17 cellular contexts compared by ENCODE assay signal in genomic region chr14:72443256-72443655, GRCh38.
A peak's percentile ranks its signal among the peaks of the same experiment; 100 is the strongest.
DNase-seq lines count a peak whose midpoint lies in the region; ATAC-seq and TF ChIP-seq lines count a peak whose summit lies in the region.
"Had no signal": no experiment of that assay in that cellular context is flagged by ENCODE, and none has a peak within 500 bp of the region (broad histone marks: within the 10 kb centered on the region; RNA-seq: fewer than 3 reads in every experiment).

No MANE protein-coding gene starts in this region.

- peak overlapping the region; percentile 58 for H3K4me3 Mint-ChIP-seq in activated CD4-positive, alpha-beta T cell treated with anti-CD3 and anti-CD28 coated beads, Interleukin-2, amount 10 ng/mL, durations not matched to agents 24 days and 14 days
- H3K4me3 Mint-ChIP-seq in activated T-helper 1 cell treated with anti-CD3 and anti-CD28 coated beads, Interleukin-12 subunit alpha, Interleukin-12 subunit beta, Interleukin-2, Interleukin-4 antibody, amounts not matched to agents 30 ng/mL and 10 ng/mL and 1 ng/mL, durations not matched to agents 14 hours and 24 hours and 36 hours = peak overlapping the region; percentile 65
- H3K4me3 Mint-ChIP-seq in natural killer cell = peak overlapping the region; percentile 78
- H3K4me3 Mint-ChIP-seq: mesothelial cell of epicardium had no signal

- H2BK15ac ChIP-seq in IMR-90 (ENCODE audit: low read depth, low read length) = no peak overlapping the region

- CTCF ChIA-PET in IMR-90 (lab: Yijun Ruan, JAX) = no interaction called here

- peaks cover 76% of the 10 kb centered on the region for H3K4me1 Mint-ChIP-seq in activated CD4-positive, alpha-beta T cell treated with anti-CD3 and anti-CD28 coated beads, Interleukin-2, amount 10 ng/mL, durations not matched to agents 24 days and 14 days
- H3K4me1 Mint-ChIP-seq in activated T-helper 1 cell treated with anti-CD3 and anti-CD28 coated beads, Interleukin-12 subunit alpha, Interleukin-12 subunit beta, Interleukin-2, Interleukin-4 antibody, amounts not matched to agents 30 ng/mL and 10 ng/mL and 1 ng/mL, durations not matched to agents 14 hours and 24 hours and 36 hours (ENCODE audit: low read depth) = peaks cover 87% of the 10 kb centered on the region
- H3K4me1 Mint-ChIP-seq in natural killer cell = peaks cover 59 to 71% of the 10 kb centered on the region in 2 donors

- no TSS peak for BruUV-seq in IMR-90 (replicated peaks; lab: Mats Ljungman, UMichigan)

- H4K20me1 ChIP-seq in IMR-90 (ENCODE audit: insufficient read depth, low read length) = no peaks in the 10 kb centered on the region

- H2AK9ac ChIP-seq in IMR-90 (replicated peaks; ENCODE audit: low read depth, low read length, poor library complexity) = no peak overlapping the region

- no peaks in the 10 kb centered on the region; the same call in 1 of the 2 replicates for H3K9me1 ChIP-seq in IMR-90 (ENCODE audit: insufficient read depth, low read length)

- ATAC-seq in IMR-90 (ENCODE audit: low read depth) (no peak), natural killer cell (peak in 2 of 3 donors; percentile 56 to 58)
- ATAC-seq: gastrocnemius medialis, left lobe of liver had no signal

- no peak overlapping the region for H2BK5ac ChIP-seq in IMR-90 (ENCODE audit: low read depth, low read length, poor library complexity, severe bottlenecking)

- no peak for TF ChIP-seq CTCF in IMR-90 (conservative IDR thresholded peaks at IDR 0.05; ENCODE audit: low read depth, low read length)
- TF ChIP-seq CTCF in natural killer cell (IDR thresholded peaks at IDR 0.05) = no peak

- H2BK20ac ChIP-seq in IMR-90 (ENCODE audit: low read depth, low read length) = no peak overlapping the region

- intact Hi-C loops in activated CD4-positive, alpha-beta T cell treated with anti-CD3 and anti-CD28 coated beads, Interleukin-2, amount 10 ng/mL, durations not matched to agents 24 days and 14 days (cut with micrococcal nuclease) = no loop called here
- intact Hi-C loops in IMR-90 (cut with micrococcal nuclease) = no loop called here
- intact Hi-C loops in activated T-helper 1 cell treated with anti-CD3 and anti-CD28 coated beads, Interleukin-12 subunit alpha, Interleukin-12 subunit beta, Interleukin-2, Interleukin-4 antibody, amounts not matched to agents 30 ng/mL and 10 ng/mL and 1 ng/mL, durations not matched to agents 14 hours and 24 hours and 36 hours (cut with micrococcal nuclease) = loop anchor here (5.0 kb wide), 2 partner anchors 34 to 464 kb away; no protein-coding TSS in a partner anchor
- intact Hi-C loops in natural killer cell (cut with micrococcal nuclease) = no loop called here

- no peak overlapping the region for H3K14ac ChIP-seq in IMR-90 (replicated peaks; ENCODE audit: low read depth, low read length)

- dilution Hi-C loops in IMR-90 (cut with HindIII; ENCODE audit: low sequenced_read_pairs, unreplicated experiment) = no loop called here

- peaks cover 6% of the 10 kb centered on the region for H3K36me3 Mint-ChIP-seq in activated CD4-positive, alpha-beta T cell treated with anti-CD3 and anti-CD28 coated beads, Interleukin-2, amount 10 ng/mL, durations not matched to agents 24 days and 14 days (ENCODE audit: low read depth)
- H3K36me3 Mint-ChIP-seq in activated T-helper 1 cell treated with anti-CD3 and anti-CD28 coated beads, Interleukin-12 subunit alpha, Interleukin-12 subunit beta, Interleukin-2, Interleukin-4 antibody, amounts not matched to agents 30 ng/mL and 10 ng/mL and 1 ng/mL, durations not matched to agents 14 hours and 24 hours and 36 hours (ENCODE audit: low read depth) = peaks cover 16% of the 10 kb centered on the region
- H3K36me3 Mint-ChIP-seq in natural killer cell = no peaks in the 10 kb centered on the region
- H3K36me3 Mint-ChIP-seq: mesothelial cell of epicardium had no signal

- no peak overlapping the region for H3K27ac Mint-ChIP-seq in activated CD4-positive, alpha-beta T cell treated with anti-CD3 and anti-CD28 coated beads, Interleukin-2, amount 10 ng/mL, durations not matched to agents 24 days and 14 days
- peak overlapping the region; percentile 1 for H3K27ac Mint-ChIP-seq in activated T-helper 1 cell treated with anti-CD3 and anti-CD28 coated beads, Interleukin-12 subunit alpha, Interleukin-12 subunit beta, Interleukin-2, Interleukin-4 antibody, amounts not matched to agents 30 ng/mL and 10 ng/mL and 1 ng/mL, durations not matched to agents 14 hours and 24 hours and 36 hours
- H3K27ac Mint-ChIP-seq in natural killer cell = peak overlapping the region in 1 of 2 donors; percentile 59
- H3K27ac Mint-ChIP-seq: mesothelial cell of epicardium had no signal

- H3K18ac ChIP-seq in IMR-90 (ENCODE audit: low read depth, low read length) = no peak overlapping the region

- H3K9me3 ChIP-seq in IMR-90 (ENCODE audit: control insufficient read depth, insufficient read depth, low read length) = no peaks in the 10 kb centered on the region
- H3K9me3 ChIP-seq: adrenal gland, gastrocnemius medialis had no signal

- H2BK120ac ChIP-seq in IMR-90 (ENCODE audit: low read depth, low read length) = no peak overlapping the region

- H3K4me2 ChIP-seq in IMR-90 (ENCODE audit: low read depth, low read length) = no peak overlapping the region

- no peak overlapping the region for H3K23ac ChIP-seq in IMR-90 (ENCODE audit: low read depth, low read length)

- H3K27ac ChIP-seq in IMR-90 (ENCODE audit: insufficient read depth, low read length) = no peak overlapping the region
- H3K27ac ChIP-seq: adrenal gland, C4-2B, cardiac muscle cell, gastrocnemius medialis had no signal

- TF ChIP-seq POLR2A in IMR-90 (IDR thresholded peaks at IDR 0.05; ENCODE audit: low read depth, low read length) = no peak

- no peaks in the 10 kb centered on the region for H3K36me3 ChIP-seq in IMR-90 (ENCODE audit: control insufficient read depth, insufficient read depth, low read length)
- H3K36me3 ChIP-seq: adrenal gland, cardiac muscle cell, gastrocnemius medialis had no signal

- H4K8ac ChIP-seq in IMR-90 (ENCODE audit: low read depth in 2 of 2, low read length in 2 of 2) = no peak overlapping the region

- H3K9ac ChIP-seq in IMR-90 (ENCODE audit: low read depth, low read length) = no peak overlapping the region

- H2AFZ ChIP-seq in IMR-90 (replicated peaks; ENCODE audit: low read length, poor library complexity) = no peak overlapping the region

- H3K27me3 Mint-ChIP-seq in activated CD4-positive, alpha-beta T cell treated with anti-CD3 and anti-CD28 coated beads, Interleukin-2, amount 10 ng/mL, durations not matched to agents 24 days and 14 days = peaks cover 1% of the 10 kb centered on the region
- H3K27me3 Mint-ChIP-seq in activated T-helper 1 cell treated with anti-CD3 and anti-CD28 coated beads, Interleukin-12 subunit alpha, Interleukin-12 subunit beta, Interleukin-2, Interleukin-4 antibody, amounts not matched to agents 30 ng/mL and 10 ng/mL and 1 ng/mL, durations not matched to agents 14 hours and 24 hours and 36 hours (ENCODE audit: insufficient read depth) = no peaks in the 10 kb centered on the region
- no peaks in the 10 kb centered on the region for H3K27me3 Mint-ChIP-seq in natural killer cell (ENCODE audit: low read depth in 2 of 2)

- H3K9me3 Mint-ChIP-seq in activated CD4-positive, alpha-beta T cell treated with anti-CD3 and anti-CD28 coated beads, Interleukin-2, amount 10 ng/mL, durations not matched to agents 24 days and 14 days = no peaks in the 10 kb centered on the region
- H3K9me3 Mint-ChIP-seq in activated T-helper 1 cell treated with anti-CD3 and anti-CD28 coated beads, Interleukin-12 subunit alpha, Interleukin-12 subunit beta, Interleukin-2, Interleukin-4 antibody, amounts not matched to agents 30 ng/mL and 10 ng/mL and 1 ng/mL, durations not matched to agents 14 hours and 24 hours and 36 hours = no peaks in the 10 kb centered on the region
- H3K9me3 Mint-ChIP-seq in natural killer cell = no peaks in the 10 kb centered on the region
- H3K9me3 Mint-ChIP-seq: activated T-cell treated with anti-CD3 and anti-CD28 coated beads, Interleukin-2, amount 50 U/mL, for 72 hours; mesothelial cell of epicardium had no signal

- no peak overlapping the region for H3K4ac ChIP-seq in IMR-90 (ENCODE audit: low read depth, low read length)

- H3K4me1 ChIP-seq in IMR-90 (ENCODE audit: control insufficient read depth, insufficient read depth, low read length) = no peaks in the 10 kb centered on the region
- H3K4me1 ChIP-seq: adrenal gland, gastrocnemius medialis had no signal

- TF ChIP-seq RAD21 in IMR-90 (IDR thresholded peaks at IDR 0.05; ENCODE audit: low read length) = no peak

- peaks cover 35% of the 10 kb centered on the region for H3K27me3 ChIP-seq in IMR-90 (ENCODE audit: control insufficient read depth, insufficient read depth, low read length)
- H3K27me3 ChIP-seq: adrenal gland, cardiac muscle cell, gastrocnemius medialis had no signal

- WGBS in IMR-90 (ENCODE audit: extremely low coverage in 2 of 2, insufficient read length in 1 of 2), 2 experiments = no CpG with 5 or more reads among the region's 2 CpGs

- peak; percentile 60 for DNase-seq in activated CD4-positive, alpha-beta T cell treated with anti-CD3 and anti-CD28 coated beads, Interleukin-2, amount 10 ng/mL, durations not matched to agents 24 days and 14 days
- DNase-seq in activated CD4-positive, alpha-beta T cell treated with anti-CD3 and anti-CD28 coated beads, Interleukin-2, amount 50 U/mL, for 48 hours = no peak
- DNase-seq in IMR-90 = peak; percentile 2
- no peak for DNase-seq in activated T-helper 1 cell treated with anti-CD3 and anti-CD28 coated beads, Interleukin-12 subunit alpha, Interleukin-12 subunit beta, Interleukin-2, Interleukin-4 antibody, amounts not matched to agents 30 ng/mL and 10 ng/mL and 1 ng/mL, durations not matched to agents 14 hours and 24 hours and 36 hours (ENCODE audit: low spot score)
- no peak for DNase-seq in natural killer cell
- no peak for DNase-seq in cerebellar nuclear complex (lab: John Stamatoyannopoulos, UW)
- DNase-seq in stimulated activated CD8-positive, alpha-beta memory T cell treated with anti-CD3 and anti-CD28 coated beads, Interleukin-4, amount 100 ng/mL, for 48 hours = no peak
- DNase-seq in activated CD4-positive, alpha-beta T cell treated with anti-CD3 and anti-CD28 coated beads for 48 hours = no peak
- DNase-seq: adrenal gland, DMS53, gastrocnemius medialis, NCI-H187 treated with DMSO at 0.1 percent for 48 hours had no signal

- in situ Hi-C loops in IMR-90 (cut with MboI; ENCODE audit: low sequenced_read_pairs) = no loop called here

- H3K79me1 ChIP-seq in IMR-90 (ENCODE audit: low read depth in 1 of 2, low read length in 2 of 2) = no peaks in the 10 kb centered on the region

- no peak overlapping the region for H4K91ac ChIP-seq in IMR-90 (ENCODE audit: insufficient read depth, low read depth, low read length)

- H3K4me3 ChIP-seq in IMR-90 (ENCODE audit: insufficient read depth, low read depth, low read length) = no peak overlapping the region
- H3K4me3 ChIP-seq: adrenal gland, cardiac muscle cell, gastrocnemius medialis had no signal

- H4K5ac ChIP-seq in IMR-90 (ENCODE audit: low read depth, low read length) = no peak overlapping the region

- POLR2A ChIA-PET in IMR-90 (lab: Charles Lee; ENCODE audit: unreplicated experiment) = no interaction called here

- no peak overlapping the region for H2AK5ac ChIP-seq in IMR-90 (ENCODE audit: low read depth, low read length)

- H3K56ac ChIP-seq in IMR-90 (ENCODE audit: extremely low read depth, insufficient read depth, low read length) = no peak overlapping the region

TF ChIP-seq in IMR-90, 13 proteins besides CTCF, POLR2A, EP300 and RAD21:
- TF ChIP-seq SMC3 (IDR thresholded peaks at IDR 0.05; ENCODE audit: low read depth, low read length) = no peak

Comparison
In these comparisons a context has a peak if more than half of its experiments do, and no peak if none do; other contexts are left out.
1. DNase-seq: peak in activated CD4-positive, alpha-beta T cell treated with anti-CD3 and anti-CD28 coated beads, Interleukin-2, amount 10 ng/mL, durations not matched to agents 24 days and 14 days (single experiment) and IMR-90 (single experiment); none in activated CD4-positive, alpha-beta T cell treated with anti-CD3 and anti-CD28 coated beads, Interleukin-2, amount 50 U/mL, for 48 hours (0 of 2), activated T-helper 1 cell treated with anti-CD3 and anti-CD28 coated beads, Interleukin-12 subunit alpha, Interleukin-12 subunit beta, Interleukin-2, Interleukin-4 antibody, amounts not matched to agents 30 ng/mL and 10 ng/mL and 1 ng/mL, durations not matched to agents 14 hours and 24 hours and 36 hours (single experiment), natural killer cell (single experiment), cerebellar nuclear complex (0 of 2), stimulated activated CD8-positive, alpha-beta memory T cell treated with anti-CD3 and anti-CD28 coated beads, Interleukin-4, amount 100 ng/mL, for 48 hours (single experiment) and activated CD4-positive, alpha-beta T cell treated with anti-CD3 and anti-CD28 coated beads for 48 hours (single experiment).
2. Peak in every context shown above with its lines, with median percentiles within 50 percentile points of each other: H3K4me3 Mint-ChIP-seq.